2 cellular contexts compared by ENCODE assay signal in the genomic region with DNA sequence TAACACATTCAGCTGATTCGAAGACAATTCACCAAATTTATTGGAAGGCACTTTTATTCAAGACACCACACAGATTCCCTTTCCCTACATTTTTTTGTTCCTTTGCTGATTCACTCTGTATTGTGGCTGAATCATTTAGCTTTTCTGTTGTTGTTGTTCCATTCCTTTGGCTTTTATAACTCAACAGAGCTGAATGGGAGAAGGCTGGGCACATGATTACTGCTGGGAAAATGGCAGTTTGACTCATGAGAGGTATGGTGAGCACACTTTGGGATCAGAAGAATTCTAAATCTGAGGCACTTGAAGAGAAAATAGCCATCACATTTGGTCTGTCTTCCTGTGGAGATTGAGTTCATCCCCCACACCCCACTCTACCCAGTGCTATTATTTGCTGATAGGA.
TF ChIP-seq lines count a peak whose summit lies in the region.

No MANE protein-coding gene starts in this region.

TF ChIP-seq in GM23338, 12 proteins besides CTCF, POLR2A, EP300 and RAD21 (continued from another document):
- TF ChIP-seq NANOG (IDR thresholded peaks at IDR 0.05; ENCODE audit: borderline replicate concordance) = no peak
- no peak for TF ChIP-seq JUNB (IDR thresholded peaks at IDR 0.05; ENCODE audit: unreplicated experiment)
- no peak for TF ChIP-seq EZH2phosphoT487 (IDR thresholded peaks at IDR 0.05; ENCODE audit: unreplicated experiment)
- TF ChIP-seq, protein P1, sequence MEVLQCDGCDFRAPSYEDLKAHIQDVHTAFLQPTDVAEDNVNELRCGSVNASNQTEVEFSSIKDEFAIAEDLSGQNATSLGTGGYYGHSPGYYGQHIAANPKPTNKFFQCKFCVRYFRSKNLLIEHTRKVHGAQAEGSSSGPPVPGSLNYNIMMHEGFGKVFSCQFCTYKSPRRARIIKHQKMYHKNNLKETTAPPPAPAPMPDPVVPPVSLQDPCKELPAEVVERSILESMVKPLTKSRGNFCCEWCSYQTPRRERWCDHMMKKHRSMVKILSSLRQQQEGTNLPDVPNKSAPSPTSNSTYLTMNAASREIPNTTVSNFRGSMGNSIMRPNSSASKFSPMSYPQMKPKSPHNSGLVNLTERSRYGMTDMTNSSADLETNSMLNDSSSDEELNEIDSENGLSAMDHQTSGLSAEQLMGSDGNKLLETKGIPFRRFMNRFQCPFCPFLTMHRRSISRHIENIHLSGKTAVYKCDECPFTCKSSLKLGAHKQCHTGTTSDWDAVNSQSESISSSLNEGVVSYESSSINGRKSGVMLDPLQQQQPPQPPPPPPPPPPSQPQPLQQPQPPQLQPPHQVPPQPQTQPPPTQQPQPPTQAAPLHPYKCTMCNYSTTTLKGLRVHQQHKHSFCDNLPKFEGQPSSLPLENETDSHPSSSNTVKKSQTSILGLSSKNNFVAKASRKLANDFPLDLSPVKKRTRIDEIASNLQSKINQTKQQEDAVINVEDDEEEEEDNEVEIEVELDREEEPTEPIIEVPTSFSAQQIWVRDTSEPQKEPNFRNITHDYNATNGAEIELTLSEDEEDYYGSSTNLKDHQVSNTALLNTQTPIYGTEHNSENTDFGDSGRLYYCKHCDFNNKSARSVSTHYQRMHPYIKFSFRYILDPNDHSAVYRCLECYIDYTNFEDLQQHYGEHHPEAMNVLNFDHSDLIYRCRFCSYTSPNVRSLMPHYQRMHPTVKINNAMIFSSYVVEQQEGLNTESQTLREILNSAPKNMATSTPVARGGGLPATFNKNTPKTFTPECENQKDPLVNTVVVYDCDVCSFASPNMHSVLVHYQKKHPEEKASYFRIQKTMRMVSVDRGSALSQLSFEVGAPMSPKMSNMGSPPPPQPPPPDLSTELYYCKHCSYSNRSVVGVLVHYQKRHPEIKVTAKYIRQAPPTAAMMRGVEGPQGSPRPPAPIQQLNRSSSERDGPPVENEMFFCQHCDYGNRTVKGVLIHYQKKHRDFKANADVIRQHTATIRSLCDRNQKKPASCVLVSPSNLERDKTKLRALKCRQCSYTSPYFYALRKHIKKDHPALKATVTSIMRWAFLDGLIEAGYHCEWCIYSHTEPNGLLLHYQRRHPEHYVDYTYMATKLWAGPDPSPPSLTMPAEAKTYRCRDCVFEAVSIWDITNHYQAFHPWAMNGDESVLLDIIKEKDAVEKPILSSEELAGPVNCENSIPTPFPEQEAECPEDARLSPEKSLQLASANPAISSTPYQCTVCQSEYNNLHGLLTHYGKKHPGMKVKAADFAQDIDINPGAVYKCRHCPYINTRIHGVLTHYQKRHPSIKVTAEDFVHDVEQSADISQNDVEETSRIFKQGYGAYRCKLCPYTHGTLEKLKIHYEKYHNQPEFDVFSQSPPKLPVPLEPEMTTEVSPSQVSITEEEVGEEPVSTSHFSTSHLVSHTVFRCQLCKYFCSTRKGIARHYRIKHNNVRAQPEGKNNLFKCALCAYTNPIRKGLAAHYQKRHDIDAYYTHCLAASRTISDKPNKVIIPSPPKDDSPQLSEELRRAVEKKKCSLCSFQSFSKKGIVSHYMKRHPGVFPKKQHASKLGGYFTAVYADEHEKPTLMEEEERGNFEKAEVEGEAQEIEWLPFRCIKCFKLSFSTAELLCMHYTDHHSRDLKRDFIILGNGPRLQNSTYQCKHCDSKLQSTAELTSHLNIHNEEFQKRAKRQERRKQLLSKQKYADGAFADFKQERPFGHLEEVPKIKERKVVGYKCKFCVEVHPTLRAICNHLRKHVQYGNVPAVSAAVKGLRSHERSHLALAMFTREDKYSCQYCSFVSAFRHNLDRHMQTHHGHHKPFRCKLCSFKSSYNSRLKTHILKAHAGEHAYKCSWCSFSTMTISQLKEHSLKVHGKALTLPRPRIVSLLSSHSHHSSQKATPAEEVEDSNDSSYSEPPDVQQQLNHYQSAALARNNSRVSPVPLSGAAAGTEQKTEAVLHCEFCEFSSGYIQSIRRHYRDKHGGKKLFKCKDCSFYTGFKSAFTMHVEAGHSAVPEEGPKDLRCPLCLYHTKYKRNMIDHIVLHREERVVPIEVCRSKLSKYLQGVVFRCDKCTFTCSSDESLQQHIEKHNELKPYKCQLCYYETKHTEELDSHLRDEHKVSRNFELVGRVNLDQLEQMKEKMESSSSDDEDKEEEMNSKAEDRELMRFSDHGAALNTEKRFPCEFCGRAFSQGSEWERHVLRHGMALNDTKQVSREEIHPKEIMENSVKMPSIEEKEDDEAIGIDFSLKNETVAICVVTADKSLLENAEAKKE (CRISPR knock-in tag; IDR thresholded peaks at IDR 0.05) = no peak
- TF ChIP-seq ZNF331 (CRISPR knock-in tag; IDR thresholded peaks at IDR 0.05; ENCODE audit: low read depth) = no peak
- no peak for TF ChIP-seq EZH2 (IDR thresholded peaks at IDR 0.05; ENCODE audit: low read depth, unreplicated experiment)
- TF ChIP-seq, protein P2, sequence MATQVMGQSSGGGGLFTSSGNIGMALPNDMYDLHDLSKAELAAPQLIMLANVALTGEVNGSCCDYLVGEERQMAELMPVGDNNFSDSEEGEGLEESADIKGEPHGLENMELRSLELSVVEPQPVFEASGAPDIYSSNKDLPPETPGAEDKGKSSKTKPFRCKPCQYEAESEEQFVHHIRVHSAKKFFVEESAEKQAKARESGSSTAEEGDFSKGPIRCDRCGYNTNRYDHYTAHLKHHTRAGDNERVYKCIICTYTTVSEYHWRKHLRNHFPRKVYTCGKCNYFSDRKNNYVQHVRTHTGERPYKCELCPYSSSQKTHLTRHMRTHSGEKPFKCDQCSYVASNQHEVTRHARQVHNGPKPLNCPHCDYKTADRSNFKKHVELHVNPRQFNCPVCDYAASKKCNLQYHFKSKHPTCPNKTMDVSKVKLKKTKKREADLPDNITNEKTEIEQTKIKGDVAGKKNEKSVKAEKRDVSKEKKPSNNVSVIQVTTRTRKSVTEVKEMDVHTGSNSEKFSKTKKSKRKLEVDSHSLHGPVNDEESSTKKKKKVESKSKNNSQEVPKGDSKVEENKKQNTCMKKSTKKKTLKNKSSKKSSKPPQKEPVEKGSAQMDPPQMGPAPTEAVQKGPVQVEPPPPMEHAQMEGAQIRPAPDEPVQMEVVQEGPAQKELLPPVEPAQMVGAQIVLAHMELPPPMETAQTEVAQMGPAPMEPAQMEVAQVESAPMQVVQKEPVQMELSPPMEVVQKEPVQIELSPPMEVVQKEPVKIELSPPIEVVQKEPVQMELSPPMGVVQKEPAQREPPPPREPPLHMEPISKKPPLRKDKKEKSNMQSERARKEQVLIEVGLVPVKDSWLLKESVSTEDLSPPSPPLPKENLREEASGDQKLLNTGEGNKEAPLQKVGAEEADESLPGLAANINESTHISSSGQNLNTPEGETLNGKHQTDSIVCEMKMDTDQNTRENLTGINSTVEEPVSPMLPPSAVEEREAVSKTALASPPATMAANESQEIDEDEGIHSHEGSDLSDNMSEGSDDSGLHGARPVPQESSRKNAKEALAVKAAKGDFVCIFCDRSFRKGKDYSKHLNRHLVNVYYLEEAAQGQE (IDR thresholded peaks at IDR 0.05; ENCODE audit: unreplicated experiment) = no peak
- TF ChIP-seq, protein P3, sequence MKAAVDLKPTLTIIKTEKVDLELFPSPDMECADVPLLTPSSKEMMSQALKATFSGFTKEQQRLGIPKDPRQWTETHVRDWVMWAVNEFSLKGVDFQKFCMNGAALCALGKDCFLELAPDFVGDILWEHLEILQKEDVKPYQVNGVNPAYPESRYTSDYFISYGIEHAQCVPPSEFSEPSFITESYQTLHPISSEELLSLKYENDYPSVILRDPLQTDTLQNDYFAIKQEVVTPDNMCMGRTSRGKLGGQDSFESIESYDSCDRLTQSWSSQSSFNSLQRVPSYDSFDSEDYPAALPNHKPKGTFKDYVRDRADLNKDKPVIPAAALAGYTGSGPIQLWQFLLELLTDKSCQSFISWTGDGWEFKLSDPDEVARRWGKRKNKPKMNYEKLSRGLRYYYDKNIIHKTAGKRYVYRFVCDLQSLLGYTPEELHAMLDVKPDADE (IDR thresholded peaks at IDR 0.05) = no peak

TF ChIP-seq in H1, 55 proteins besides CTCF, POLR2A, EP300 and RAD21 (continued from another document):
- TF ChIP-seq, protein P4, sequence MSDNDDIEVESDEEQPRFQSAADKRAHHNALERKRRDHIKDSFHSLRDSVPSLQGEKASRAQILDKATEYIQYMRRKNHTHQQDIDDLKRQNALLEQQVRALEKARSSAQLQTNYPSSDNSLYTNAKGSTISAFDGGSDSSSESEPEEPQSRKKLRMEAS (IDR thresholded peaks at IDR 0.05) = no peak
- TF ChIP-seq HDAC2 (IDR thresholded peaks at IDR 0.05; ENCODE audit: borderline replicate concordance in 1 of 2, low read depth in 2 of 2, low read length in 2 of 2) (no peak), PHF8 (conservative IDR thresholded peaks at IDR 0.05; ENCODE audit: low read depth, low read length) (no peak), CREB1 (IDR thresholded peaks at IDR 0.05) (no peak), SP4 (IDR thresholded peaks at IDR 0.05; ENCODE audit: low read length) (no peak), CHD1 (IDR thresholded peaks at IDR 0.05; ENCODE audit: low read depth, low read length) (no peak), MAFK (IDR thresholded peaks at IDR 0.05; ENCODE audit: low read depth, low read length) (no peak), ZNF274 (IDR thresholded peaks at IDR 0.05; ENCODE audit: borderline replicate concordance, extremely low read depth, low read length) (no peak), TAF1 (IDR thresholded peaks at IDR 0.05; ENCODE audit: low read depth, low read length) (no peak), SUZ12 (IDR thresholded peaks at IDR 0.05; ENCODE audit: low read length) (no peak), GABPA (IDR thresholded peaks at IDR 0.05; ENCODE audit: borderline replicate concordance, insufficient read depth, low read length) (no peak), CBX8 (IDR thresholded peaks at IDR 0.05; ENCODE audit: borderline replicate concordance, low read depth, low read length) (no peak), CEBPB (IDR thresholded peaks at IDR 0.05; ENCODE audit: low read depth, low read length) (no peak)
- TF ChIP-seq, protein P5, sequence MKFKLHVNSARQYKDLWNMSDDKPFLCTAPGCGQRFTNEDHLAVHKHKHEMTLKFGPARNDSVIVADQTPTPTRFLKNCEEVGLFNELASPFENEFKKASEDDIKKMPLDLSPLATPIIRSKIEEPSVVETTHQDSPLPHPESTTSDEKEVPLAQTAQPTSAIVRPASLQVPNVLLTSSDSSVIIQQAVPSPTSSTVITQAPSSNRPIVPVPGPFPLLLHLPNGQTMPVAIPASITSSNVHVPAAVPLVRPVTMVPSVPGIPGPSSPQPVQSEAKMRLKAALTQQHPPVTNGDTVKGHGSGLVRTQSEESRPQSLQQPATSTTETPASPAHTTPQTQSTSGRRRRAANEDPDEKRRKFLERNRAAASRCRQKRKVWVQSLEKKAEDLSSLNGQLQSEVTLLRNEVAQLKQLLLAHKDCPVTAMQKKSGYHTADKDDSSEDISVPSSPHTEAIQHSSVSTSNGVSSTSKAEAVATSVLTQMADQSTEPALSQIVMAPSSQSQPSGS (IDR thresholded peaks at IDR 0.05; ENCODE audit: low read length) = no peak
- TF ChIP-seq, protein P6, sequence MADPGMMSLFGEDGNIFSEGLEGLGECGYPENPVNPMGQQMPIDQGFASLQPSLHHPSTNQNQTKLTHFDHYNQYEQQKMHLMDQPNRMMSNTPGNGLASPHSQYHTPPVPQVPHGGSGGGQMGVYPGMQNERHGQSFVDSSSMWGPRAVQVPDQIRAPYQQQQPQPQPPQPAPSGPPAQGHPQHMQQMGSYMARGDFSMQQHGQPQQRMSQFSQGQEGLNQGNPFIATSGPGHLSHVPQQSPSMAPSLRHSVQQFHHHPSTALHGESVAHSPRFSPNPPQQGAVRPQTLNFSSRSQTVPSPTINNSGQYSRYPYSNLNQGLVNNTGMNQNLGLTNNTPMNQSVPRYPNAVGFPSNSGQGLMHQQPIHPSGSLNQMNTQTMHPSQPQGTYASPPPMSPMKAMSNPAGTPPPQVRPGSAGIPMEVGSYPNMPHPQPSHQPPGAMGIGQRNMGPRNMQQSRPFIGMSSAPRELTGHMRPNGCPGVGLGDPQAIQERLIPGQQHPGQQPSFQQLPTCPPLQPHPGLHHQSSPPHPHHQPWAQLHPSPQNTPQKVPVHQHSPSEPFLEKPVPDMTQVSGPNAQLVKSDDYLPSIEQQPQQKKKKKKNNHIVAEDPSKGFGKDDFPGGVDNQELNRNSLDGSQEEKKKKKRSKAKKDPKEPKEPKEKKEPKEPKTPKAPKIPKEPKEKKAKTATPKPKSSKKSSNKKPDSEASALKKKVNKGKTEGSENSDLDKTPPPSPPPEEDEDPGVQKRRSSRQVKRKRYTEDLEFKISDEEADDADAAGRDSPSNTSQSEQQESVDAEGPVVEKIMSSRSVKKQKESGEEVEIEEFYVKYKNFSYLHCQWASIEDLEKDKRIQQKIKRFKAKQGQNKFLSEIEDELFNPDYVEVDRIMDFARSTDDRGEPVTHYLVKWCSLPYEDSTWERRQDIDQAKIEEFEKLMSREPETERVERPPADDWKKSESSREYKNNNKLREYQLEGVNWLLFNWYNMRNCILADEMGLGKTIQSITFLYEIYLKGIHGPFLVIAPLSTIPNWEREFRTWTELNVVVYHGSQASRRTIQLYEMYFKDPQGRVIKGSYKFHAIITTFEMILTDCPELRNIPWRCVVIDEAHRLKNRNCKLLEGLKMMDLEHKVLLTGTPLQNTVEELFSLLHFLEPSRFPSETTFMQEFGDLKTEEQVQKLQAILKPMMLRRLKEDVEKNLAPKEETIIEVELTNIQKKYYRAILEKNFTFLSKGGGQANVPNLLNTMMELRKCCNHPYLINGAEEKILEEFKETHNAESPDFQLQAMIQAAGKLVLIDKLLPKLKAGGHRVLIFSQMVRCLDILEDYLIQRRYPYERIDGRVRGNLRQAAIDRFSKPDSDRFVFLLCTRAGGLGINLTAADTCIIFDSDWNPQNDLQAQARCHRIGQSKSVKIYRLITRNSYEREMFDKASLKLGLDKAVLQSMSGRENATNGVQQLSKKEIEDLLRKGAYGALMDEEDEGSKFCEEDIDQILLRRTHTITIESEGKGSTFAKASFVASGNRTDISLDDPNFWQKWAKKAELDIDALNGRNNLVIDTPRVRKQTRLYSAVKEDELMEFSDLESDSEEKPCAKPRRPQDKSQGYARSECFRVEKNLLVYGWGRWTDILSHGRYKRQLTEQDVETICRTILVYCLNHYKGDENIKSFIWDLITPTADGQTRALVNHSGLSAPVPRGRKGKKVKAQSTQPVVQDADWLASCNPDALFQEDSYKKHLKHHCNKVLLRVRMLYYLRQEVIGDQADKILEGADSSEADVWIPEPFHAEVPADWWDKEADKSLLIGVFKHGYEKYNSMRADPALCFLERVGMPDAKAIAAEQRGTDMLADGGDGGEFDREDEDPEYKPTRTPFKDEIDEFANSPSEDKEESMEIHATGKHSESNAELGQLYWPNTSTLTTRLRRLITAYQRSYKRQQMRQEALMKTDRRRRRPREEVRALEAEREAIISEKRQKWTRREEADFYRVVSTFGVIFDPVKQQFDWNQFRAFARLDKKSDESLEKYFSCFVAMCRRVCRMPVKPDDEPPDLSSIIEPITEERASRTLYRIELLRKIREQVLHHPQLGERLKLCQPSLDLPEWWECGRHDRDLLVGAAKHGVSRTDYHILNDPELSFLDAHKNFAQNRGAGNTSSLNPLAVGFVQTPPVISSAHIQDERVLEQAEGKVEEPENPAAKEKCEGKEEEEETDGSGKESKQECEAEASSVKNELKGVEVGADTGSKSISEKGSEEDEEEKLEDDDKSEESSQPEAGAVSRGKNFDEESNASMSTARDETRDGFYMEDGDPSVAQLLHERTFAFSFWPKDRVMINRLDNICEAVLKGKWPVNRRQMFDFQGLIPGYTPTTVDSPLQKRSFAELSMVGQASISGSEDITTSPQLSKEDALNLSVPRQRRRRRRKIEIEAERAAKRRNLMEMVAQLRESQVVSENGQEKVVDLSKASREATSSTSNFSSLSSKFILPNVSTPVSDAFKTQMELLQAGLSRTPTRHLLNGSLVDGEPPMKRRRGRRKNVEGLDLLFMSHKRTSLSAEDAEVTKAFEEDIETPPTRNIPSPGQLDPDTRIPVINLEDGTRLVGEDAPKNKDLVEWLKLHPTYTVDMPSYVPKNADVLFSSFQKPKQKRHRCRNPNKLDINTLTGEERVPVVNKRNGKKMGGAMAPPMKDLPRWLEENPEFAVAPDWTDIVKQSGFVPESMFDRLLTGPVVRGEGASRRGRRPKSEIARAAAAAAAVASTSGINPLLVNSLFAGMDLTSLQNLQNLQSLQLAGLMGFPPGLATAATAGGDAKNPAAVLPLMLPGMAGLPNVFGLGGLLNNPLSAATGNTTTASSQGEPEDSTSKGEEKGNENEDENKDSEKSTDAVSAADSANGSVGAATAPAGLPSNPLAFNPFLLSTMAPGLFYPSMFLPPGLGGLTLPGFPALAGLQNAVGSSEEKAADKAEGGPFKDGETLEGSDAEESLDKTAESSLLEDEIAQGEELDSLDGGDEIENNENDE (IDR thresholded peaks at IDR 0.05; ENCODE audit: insufficient replicate concordance, low read length) = no peak
